In genomic region chr6:69868252-69868804, GRCh38 we compare ENCODE assay signal across 12 cellular contexts. TPM values are rescaled to one million over a fixed set of nuclear protein-coding genes. Genes with fewer than 3 reads are reported as not detected.
DNase-seq lines count a peak whose midpoint lies in the region; ATAC-seq, FAIRE-seq and TF ChIP-seq lines count a peak whose summit lies in the region.
"Had no signal": no experiment of that assay in that cellular context is flagged by ENCODE, and none has a peak within 500 bp of the region (broad histone marks: within the 10 kb centered on the region; RNA-seq: fewer than 3 reads in every experiment).

No MANE protein-coding gene starts in this region.

- intact Hi-C loops in activated T-helper 2 cell treated with anti-CD3 and anti-CD28 coated beads, Interferon-gamma antibody, Interleukin-2, Interleukin-4, amounts not matched to agents 10 μg/mL and 5 μg/mL and 100 μg/mL, durations not matched to agents 14 hours and 24 hours and 36 hours (cut with micrococcal nuclease): loop anchor here (10.0 kb wide), 1 partner anchor 134 kb away; no protein-coding TSS in a partner anchor

- H3F3A ChIP-seq in DOHH2 (ENCODE audit: control insufficient read depth, insufficient read depth): no peaks in the 10 kb centered on the region

- peak overlapping the region; percentile 93 for H3K4me2 ChIP-seq in DOHH2 (ENCODE audit: low read length)

- H3K27ac Mint-ChIP-seq in activated T-helper 2 cell treated with anti-CD3 and anti-CD28 coated beads, Interferon-gamma antibody, Interleukin-2, Interleukin-4, amounts not matched to agents 10 μg/mL and 5 μg/mL and 100 μg/mL, durations not matched to agents 14 hours and 24 hours and 36 hours: no peak overlapping the region
- H3K27ac Mint-ChIP-seq in naive thymus-derived CD8-positive, alpha-beta T cell: peak overlapping the region in 3 of 10 donors; percentile 44 to 80 (median 63)

- no peaks in the 10 kb centered on the region for H3K36me3 ChIP-seq in DOHH2 (ENCODE audit: control insufficient read depth, low read length)
- H3K36me3 ChIP-seq: neutrophil, SJCRH30 had no signal

- H3K4me3 Mint-ChIP-seq in activated T-helper 2 cell treated with anti-CD3 and anti-CD28 coated beads, Interferon-gamma antibody, Interleukin-2, Interleukin-4, amounts not matched to agents 10 μg/mL and 5 μg/mL and 100 μg/mL, durations not matched to agents 14 hours and 24 hours and 36 hours (ENCODE audit: low read depth): peak overlapping the region; percentile 61
- peak overlapping the region; percentile 78 to 90 (median 86) for H3K4me3 Mint-ChIP-seq in naive thymus-derived CD8-positive, alpha-beta T cell

- no peaks in the 10 kb centered on the region for H3K79me2 ChIP-seq in DOHH2 (ENCODE audit: control insufficient read depth, low read length)

- H3K4me3 ChIP-seq in DOHH2 (ENCODE audit: low read length): peak overlapping the region; percentile 77

- POLR2A ChIA-PET in naive thymus-derived CD8-positive, alpha-beta T cell (lab: Charles Lee): no interaction called here

- H3K4me1 ChIP-seq in DOHH2 (ENCODE audit: control insufficient read depth, low read length): peaks cover 23% of the 10 kb centered on the region

- no peaks in the 10 kb centered on the region for H3K9me2 ChIP-seq in DOHH2 (replicated peaks; ENCODE audit: control insufficient read depth, low read length)

- ATAC-seq in naive thymus-derived CD8-positive, alpha-beta T cell: no peak
- no peak for ATAC-seq in GM21515 (IDR thresholded peaks at IDR 0.05; ENCODE audit: unreplicated experiment)
- ATAC-seq in GM19035 (IDR thresholded peaks at IDR 0.05; ENCODE audit: unreplicated experiment): no peak

- no peaks in the 10 kb centered on the region for H3K36me3 Mint-ChIP-seq in activated T-helper 2 cell treated with anti-CD3 and anti-CD28 coated beads, Interferon-gamma antibody, Interleukin-2, Interleukin-4, amounts not matched to agents 10 μg/mL and 5 μg/mL and 100 μg/mL, durations not matched to agents 14 hours and 24 hours and 36 hours (ENCODE audit: low read depth)
- peaks cover 0 to 1% (median 0%) of the 10 kb centered on the region in 3 donors for H3K36me3 Mint-ChIP-seq in naive thymus-derived CD8-positive, alpha-beta T cell

- no peak overlapping the region for H3K27ac ChIP-seq in DOHH2 (ENCODE audit: low read depth, low read length)
- H3K27ac ChIP-seq: neutrophil had no signal

- peaks cover 44% of the 10 kb centered on the region for H3K27me3 ChIP-seq in DOHH2 (ENCODE audit: control insufficient read depth, low read length)
- H3K27me3 ChIP-seq: body of pancreas, SJCRH30 had no signal

- DNase-seq in GM13977 (ENCODE audit: low spot score) (no peak), D721Med (ENCODE audit: insufficient read length, low spot score) (no peak)
- no peak for DNase-seq in activated T-helper 2 cell treated with anti-CD3 and anti-CD28 coated beads, Interferon-gamma antibody, Interleukin-2, Interleukin-4, amounts not matched to agents 10 μg/mL and 5 μg/mL and 100 μg/mL, durations not matched to agents 14 hours and 24 hours and 36 hours (ENCODE audit: low spot score)
- no peak for DNase-seq in naive thymus-derived CD8-positive, alpha-beta T cell
- DNase-seq: body of pancreas, NCI-H2227 treated with DMSO at 0.1 percent for 48 hours had no signal

- peaks cover 50% of the 10 kb centered on the region for H3K27me3 Mint-ChIP-seq in activated T-helper 2 cell treated with anti-CD3 and anti-CD28 coated beads, Interferon-gamma antibody, Interleukin-2, Interleukin-4, amounts not matched to agents 10 μg/mL and 5 μg/mL and 100 μg/mL, durations not matched to agents 14 hours and 24 hours and 36 hours (ENCODE audit: low read depth)
- peaks cover 11 to 30% (median 21%) of the 10 kb centered on the region in 5 donors for H3K27me3 Mint-ChIP-seq in naive thymus-derived CD8-positive, alpha-beta T cell

- TF ChIP-seq CTCF in DOHH2 (IDR thresholded peaks at IDR 0.05; ENCODE audit: low read depth, low read length, poor library complexity, severe bottlenecking) (peak; percentile 41), GM13977 (IDR thresholded peaks at IDR 0.05; ENCODE audit: extremely low read depth, insufficient read depth, missing control alignments) (peak; percentile 42), D721Med (IDR thresholded peaks at IDR 0.05; ENCODE audit: insufficient read depth, missing control alignments) (no peak)

- H3K9me3 Mint-ChIP-seq in activated T-helper 2 cell treated with anti-CD3 and anti-CD28 coated beads, Interferon-gamma antibody, Interleukin-2, Interleukin-4, amounts not matched to agents 10 μg/mL and 5 μg/mL and 100 μg/mL, durations not matched to agents 14 hours and 24 hours and 36 hours: no peaks in the 10 kb centered on the region
- no peaks in the 10 kb centered on the region for H3K9me3 Mint-ChIP-seq in naive thymus-derived CD8-positive, alpha-beta T cell

- FAIRE-seq in D721Med (lab: Jason Lieb, UNC): no peak
- FAIRE-seq: H54 had no signal

- no peaks in the 10 kb centered on the region for H4K20me1 ChIP-seq in DOHH2 (ENCODE audit: control insufficient read depth, insufficient read depth, low read depth, low read length)

- in situ Hi-C loops in GM13977 (cut with MboI; ENCODE audit: low pct_unique_long_range_greater_than_20kb, low sequenced_read_pairs, unreplicated experiment): no loop called here

- H3K9me3 ChIP-seq in DOHH2 (ENCODE audit: control insufficient read depth, insufficient read depth, low read length): no peaks in the 10 kb centered on the region
- H3K9me3 ChIP-seq: body of pancreas, neutrophil, SJCRH30 had no signal

- peaks cover 18% of the 10 kb centered on the region for H3K4me1 Mint-ChIP-seq in activated T-helper 2 cell treated with anti-CD3 and anti-CD28 coated beads, Interferon-gamma antibody, Interleukin-2, Interleukin-4, amounts not matched to agents 10 μg/mL and 5 μg/mL and 100 μg/mL, durations not matched to agents 14 hours and 24 hours and 36 hours (ENCODE audit: low read depth)
- peaks cover 5 to 39% (median 19%) of the 10 kb centered on the region in 4 donors for H3K4me1 Mint-ChIP-seq in naive thymus-derived CD8-positive, alpha-beta T cell

RNA-seq across cellular contexts. Expression of gene COL19A1, which starts 2.0 kb away (rescaled TPM):
- 0.14 and 0.16 TPM in 2 replicates for total RNA-seq in activated T-helper 2 cell treated with anti-CD3 and anti-CD28 coated beads, Interferon-gamma antibody, Interleukin-2, Interleukin-4, amounts not matched to agents 10 μg/mL and 5 μg/mL and 100 μg/mL, durations not matched to agents 14 hours and 24 hours and 36 hours
- total RNA-seq in naive thymus-derived CD8-positive, alpha-beta T cell: 1 to 10 TPM; 1.8 to 2.1 TPM
- under 1 TPM in 2 of 3 donors, not detected in 1; 0.02 to 0.05 TPM for polyA plus RNA-seq in naive thymus-derived CD8-positive, alpha-beta T cell
